ENCODE assay signal across 19 cellular contexts in the genomic region with DNA sequence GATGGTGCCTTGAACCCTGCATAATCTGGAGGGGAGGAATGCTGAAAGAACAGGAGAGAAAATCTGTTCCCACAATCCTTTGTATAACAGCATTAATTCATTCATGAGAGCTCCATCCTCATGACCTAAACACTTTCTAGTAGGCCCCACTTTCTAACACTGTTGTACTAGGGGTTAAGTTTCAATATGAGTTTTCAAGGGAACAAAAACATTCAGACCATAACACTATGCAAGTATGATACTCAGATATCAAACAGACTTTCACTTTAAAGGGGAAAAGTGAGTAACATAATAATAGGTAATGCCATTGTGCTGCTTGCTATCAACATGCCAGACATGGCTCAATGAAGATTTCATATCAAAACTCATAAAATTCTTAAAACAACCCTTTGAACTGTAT. TPM values are rescaled to one million over a fixed set of nuclear protein-coding genes. Genes with fewer than 3 reads are reported as not detected.
DNase-seq lines count a peak whose midpoint lies in the region; ATAC-seq and TF ChIP-seq lines count a peak whose summit lies in the region.
"Had no signal": no experiment of that assay in that cellular context is flagged by ENCODE, and none has a peak within 500 bp of the region (broad histone marks: within the 10 kb centered on the region; RNA-seq: fewer than 3 reads in every experiment).

No MANE protein-coding gene starts in this region.

- no peaks in the 10 kb centered on the region for H3K27me3 Mint-ChIP-seq in activated naive CD8-positive, alpha-beta T cell treated with anti-CD3 and anti-CD28 coated beads, Interleukin-2, amount 50 U/mL, for 24 hours
- H3K27me3 Mint-ChIP-seq in type B pancreatic cell: no peaks in the 10 kb centered on the region
- H3K27me3 Mint-ChIP-seq: activated CD4-positive, alpha-beta memory T cell treated with anti-CD3 and anti-CD28 coated beads, Interleukin-2, amount 10 ng/mL, durations not matched to agents 7 days and 5 days had no signal

- H3K9me3 Mint-ChIP-seq in activated naive CD8-positive, alpha-beta T cell treated with anti-CD3 and anti-CD28 coated beads, Interleukin-2, amount 50 U/mL, for 24 hours: peaks cover 11% of the 10 kb centered on the region
- H3K9me3 Mint-ChIP-seq in type B pancreatic cell: no peaks in the 10 kb centered on the region

- no peak for DNase-seq in activated naive CD8-positive, alpha-beta T cell treated with anti-CD3 and anti-CD28 coated beads, Interleukin-2, amount 50 U/mL, for 24 hours
- no peak for DNase-seq in stimulated activated CD4-positive, alpha-beta T cell treated with anti-CD3 and anti-CD28 coated beads, Interleukin-15, amount 100 ng/mL, for 24 hours
- DNase-seq in type B pancreatic cell (ENCODE audit: extremely low spot score, unreplicated experiment): no peak
- DNase-seq in NCI-H2227 treated with DMSO at 0.1 percent for 48 hours (lab: John Stamatoyannopoulos, UW): no peak
- DNase-seq: activated CD4-positive, alpha-beta memory T cell treated with anti-CD3 and anti-CD28 coated beads, Interleukin-2, amount 10 ng/mL, durations not matched to agents 7 days and 5 days; COR-L47; effector memory CD4-positive, alpha-beta T cell; kidney; MG63; NCI-H187; NCI-H446 had no signal

- H3K27ac Mint-ChIP-seq in activated naive CD8-positive, alpha-beta T cell treated with anti-CD3 and anti-CD28 coated beads, Interleukin-2, amount 50 U/mL, for 24 hours: no peak overlapping the region
- no peak overlapping the region for H3K27ac Mint-ChIP-seq in type B pancreatic cell
- H3K27ac Mint-ChIP-seq: activated CD4-positive, alpha-beta memory T cell treated with anti-CD3 and anti-CD28 coated beads, Interleukin-2, amount 10 ng/mL, durations not matched to agents 7 days and 5 days had no signal

- H3K4me1 Mint-ChIP-seq in activated naive CD8-positive, alpha-beta T cell treated with anti-CD3 and anti-CD28 coated beads, Interleukin-2, amount 50 U/mL, for 24 hours: peaks cover 37% of the 10 kb centered on the region
- peaks cover 19% of the 10 kb centered on the region for H3K4me1 Mint-ChIP-seq in type B pancreatic cell (ENCODE audit: unreplicated experiment)

- peak; percentile 35 for ATAC-seq in GM18508 (IDR thresholded peaks at IDR 0.05; ENCODE audit: insufficient read depth, unreplicated experiment)
- peak; percentile 60 for ATAC-seq in GM21360 (IDR thresholded peaks at IDR 0.05; ENCODE audit: unreplicated experiment)
- ATAC-seq in HG03135 (IDR thresholded peaks at IDR 0.05; ENCODE audit: unreplicated experiment): peak; percentile 27
- peak; percentile 77 for ATAC-seq in activated naive CD8-positive, alpha-beta T cell treated with anti-CD3 and anti-CD28 coated beads, Interleukin-2, amount 50 U/mL, for 24 hours
- ATAC-seq in HG03095 (IDR thresholded peaks at IDR 0.05; ENCODE audit: unreplicated experiment): no peak
- ATAC-seq: HepG2 had no signal

- no peak for TF ChIP-seq CTCF in type B pancreatic cell (conservative IDR thresholded peaks at IDR 0.05)

- peaks cover 5% of the 10 kb centered on the region for H3K36me3 Mint-ChIP-seq in activated naive CD8-positive, alpha-beta T cell treated with anti-CD3 and anti-CD28 coated beads, Interleukin-2, amount 50 U/mL, for 24 hours (ENCODE audit: low read depth)
- no peaks in the 10 kb centered on the region for H3K36me3 Mint-ChIP-seq in type B pancreatic cell

- no peak overlapping the region for H3K4me3 Mint-ChIP-seq in activated naive CD8-positive, alpha-beta T cell treated with anti-CD3 and anti-CD28 coated beads, Interleukin-2, amount 50 U/mL, for 24 hours
- H3K4me3 Mint-ChIP-seq in type B pancreatic cell: no peak overlapping the region
- H3K4me3 Mint-ChIP-seq: activated CD4-positive, alpha-beta memory T cell treated with anti-CD3 and anti-CD28 coated beads, Interleukin-2, amount 10 ng/mL, durations not matched to agents 7 days and 5 days had no signal

RNA-seq across cellular contexts. Expression of gene PLSCR2, which starts 32.4 kb away (rescaled TPM):
- total RNA-seq in type B pancreatic cell (ENCODE audit: low replicate concordance): 0.62 TPM in 1 of 2 replicates, not detected in the other
- total RNA-seq: activated CD4-positive, alpha-beta memory T cell treated with anti-CD3 and anti-CD28 coated beads, Interleukin-2, amount 10 ng/mL, durations not matched to agents 7 days and 5 days; hepatocyte; HepG2; mesenteric fat pad; subcutaneous adipose tissue had no signal

RNA-seq across cellular contexts. Expression of gene PLSCR1, which starts 42.7 kb away (rescaled TPM):
- 51.5 and 86.4 TPM in 2 replicates for total RNA-seq in type B pancreatic cell (ENCODE audit: low replicate concordance)
